Comparison of ENCODE assay signal across 20 cellular contexts in genomic region chr2:181807526-181807925, GRCh38.
A peak's percentile ranks its signal among the peaks of the same experiment; 100 is the strongest.
DNase-seq lines count a peak whose midpoint lies in the region; ATAC-seq, FAIRE-seq and TF ChIP-seq lines count a peak whose summit lies in the region.
"Had no signal": no experiment of that assay in that cellular context is flagged by ENCODE, and none has a peak within 500 bp of the region (broad histone marks: within the 10 kb centered on the region; RNA-seq: fewer than 3 reads in every experiment).

No MANE protein-coding gene starts in this region.

- in situ Hi-C loops in K562 (cut with MboI): no loop called here

- no peak overlapping the region for H3K9ac ChIP-seq in K562 (ENCODE audit: insufficient read depth in 1 of 2, low read depth in 2 of 2, low read length in 2 of 2)

- TF ChIP-seq RAD21 in K562 (CRISPR knock-in tag; conservative IDR thresholded peaks at IDR 0.05 in 1 of 2, IDR thresholded peaks at IDR 0.05 in 1 of 2): no peak

- H3K36me3 Mint-ChIP-seq in type B pancreatic cell: no peaks in the 10 kb centered on the region
- H3K36me3 Mint-ChIP-seq: CD4-positive, CD25-positive, alpha-beta regulatory T cell had no signal

- H3K4me1 ChIP-seq in K562 (replicated peaks in 1 of 2; ENCODE audit: control insufficient read depth in 2 of 2, insufficient read depth in 2 of 2, low read length in 2 of 2): peaks cover 0 to 35% of the 10 kb centered on the region in 2 experiments; a peak in 4 of 5 replicates

- no peak for FAIRE-seq in K562 (lab: Jason Lieb, UNC)
- FAIRE-seq: H1, HTR-8/SVneo had no signal

- no peak overlapping the region for H3K27ac ChIP-seq in K562 (ENCODE audit: extremely low read depth, low read depth, low read length)

- TF ChIP-seq POLR2A in K562 (conservative IDR thresholded peaks at IDR 0.05): no peak

- no peaks in the 10 kb centered on the region for H3K27me3 ChIP-seq in K562 (ENCODE audit: control insufficient read depth in 2 of 2, insufficient read depth in 2 of 2, low read length in 2 of 2)
- H3K27me3 ChIP-seq: MG63 had no signal

- intact Hi-C loops in K562 (cut with micrococcal nuclease): no loop called here

- no peaks in the 10 kb centered on the region for H4K20me1 ChIP-seq in K562 (replicated peaks; ENCODE audit: control insufficient read depth, insufficient read depth, low read length)

- no peak overlapping the region for H3K27ac Mint-ChIP-seq in type B pancreatic cell
- H3K27ac Mint-ChIP-seq: CD4-positive, CD25-positive, alpha-beta regulatory T cell had no signal

- H3K4me2 ChIP-seq in K562 (ENCODE audit: insufficient read depth, low read length): no peak overlapping the region

- no peak for ATAC-seq in K562

- H3K4me3 Mint-ChIP-seq in type B pancreatic cell: no peak overlapping the region
- H3K4me3 Mint-ChIP-seq: CD4-positive, CD25-positive, alpha-beta regulatory T cell had no signal

- no peaks in the 10 kb centered on the region for H3K9me1 ChIP-seq in K562 (ENCODE audit: control insufficient read depth, insufficient read depth, low read length)

- TF ChIP-seq CTCF in K562 (IDR thresholded peaks at IDR 0.05 in 2 of 3, conservative IDR thresholded peaks at IDR 0.05 in 1 of 3; ENCODE audit: insufficient read depth in 2 of 3, low read depth in 1 of 3, low read length in 3 of 3) (no peak), retinal pigment epithelial cell (conservative IDR thresholded peaks at IDR 0.05; ENCODE audit: low read depth, low read length) (no peak), type B pancreatic cell (conservative IDR thresholded peaks at IDR 0.05) (no peak)

- CTCF ChIA-PET in K562 (lab: Yijun Ruan, JAX; ENCODE audit: low intra/inter-chr PET ratio): no interaction called here

- H3K9me3 Mint-ChIP-seq in type B pancreatic cell: peaks cover 6% of the 10 kb centered on the region
- H3K9me3 Mint-ChIP-seq: CD4-positive, CD25-positive, alpha-beta regulatory T cell had no signal

- WGBS in K562 (ENCODE audit: insufficient coverage, low coverage, missing lambda C conversion rate): 10% methylated on average over 2 of the region's 2 CpGs

- H3K27me3 Mint-ChIP-seq in type B pancreatic cell: peaks cover 4% of the 10 kb centered on the region

- no TSS peak for BruUV-seq in K562 (replicated peaks; lab: Mats Ljungman, UMichigan)

- 0 out of 2 replicates have a peak overlapping the region, but pooled peaks have one; percentile 9 for H2AFZ ChIP-seq in K562 (ENCODE audit: low read depth, low read length)

- H3K4me1 Mint-ChIP-seq in type B pancreatic cell (ENCODE audit: unreplicated experiment): peaks cover 16% of the 10 kb centered on the region

- no peaks in the 10 kb centered on the region for H3K9me3 ChIP-seq in K562 (replicated peaks; ENCODE audit: control insufficient read depth, insufficient read depth, low read depth, low read length)

- H3K4me3 ChIP-seq in K562 (no peak overlapping the region), retinal pigment epithelial cell (ENCODE audit: low read length) (no peak overlapping the region)
- H3K4me3 ChIP-seq: MG63 had no signal

- POLR2A ChIA-PET in K562 (lab: Yijun Ruan, JAX): no interaction called here

- no peak for TF ChIP-seq EP300 in K562 (IDR thresholded peaks at IDR 0.05; ENCODE audit: low read length)

- DNase-seq in LHCN-M2 (ENCODE audit: low read depth): peak; percentile 50
- DNase-seq in RPMI7951 (ENCODE audit: low read depth): peak; percentile 53
- no peak for DNase-seq in K562 (ENCODE audit: extremely low read depth in 1 of 4, low spot score in 3 of 4)
- peak; percentile 68 for DNase-seq in retinal pigment epithelial cell (ENCODE audit: low read depth)
- DNase-seq in type B pancreatic cell (ENCODE audit: extremely low spot score, unreplicated experiment): no peak
- DNase-seq in RPMI8226: no peak
- no peak for DNase-seq in NCI-H2196 treated with DMSO at 0.1 percent for 48 hours (lab: John Stamatoyannopoulos, UW; ENCODE audit: unreplicated experiment)
- DNase-seq: CD4-positive, CD25-positive, alpha-beta regulatory T cell; DMS79; Karpas-422; MG63; NCI-H1048; NCI-H1417 treated with DMSO at 0.1 percent for 48 hours; NCI-H187 treated with DMSO at 0.1 percent for 48 hours; NCI-H226; NCI-H510A treated with DMSO at 0.1 percent for 48 hours; NCI-H748 treated with DMSO at 0.1 percent for 48 hours; SHP77 had no signal

- no peaks in the 10 kb centered on the region for H3K36me3 ChIP-seq in K562 (ENCODE audit: control insufficient read depth, insufficient read depth, low read length)
- H3K36me3 ChIP-seq: MG63 had no signal

- no peaks in the 10 kb centered on the region for H3K79me2 ChIP-seq in K562 (ENCODE audit: control insufficient read depth, insufficient read depth, low read length)

TF ChIP-seq in K562, 482 proteins besides CTCF, POLR2A, EP300 and RAD21 (continues in another document):
- no peak for TF ChIP-seq ZNF277 (CRISPR knock-in tag; IDR thresholded peaks at IDR 0.05; ENCODE audit: borderline replicate concordance)
- no peak for TF ChIP-seq PYGO2 (tag; IDR thresholded peaks at IDR 0.05)
- no peak for TF ChIP-seq PTTG1 (tag; IDR thresholded peaks at IDR 0.05; ENCODE audit: low read depth)
- no peak for TF ChIP-seq NCOA4 (IDR thresholded peaks at IDR 0.05; ENCODE audit: partially characterized antibody)
- TF ChIP-seq ZKSCAN3 (CRISPR knock-in tag; IDR thresholded peaks at IDR 0.05): no peak
- no peak for TF ChIP-seq HDGF (IDR thresholded peaks at IDR 0.05)
- TF ChIP-seq KAT8 (IDR thresholded peaks at IDR 0.05; ENCODE audit: low read depth): no peak
- no peak for TF ChIP-seq RHOXF2B (CRISPR knock-in tag; conservative IDR thresholded peaks at IDR 0.05)
- no peak for TF ChIP-seq RBM22 (IDR thresholded peaks at IDR 0.05; ENCODE audit: low read depth, low read length, poor library complexity, severe bottlenecking)
- no peak for TF ChIP-seq ZNF280B (CRISPR knock-in tag; IDR thresholded peaks at IDR 0.05)

Comparison
In these comparisons a context has a peak if more than half of its experiments do, and no peak if none do; other contexts are left out.
1. DNase-seq: peak in LHCN-M2 (single experiment), RPMI7951 (single experiment) and retinal pigment epithelial cell (single experiment); none in K562 (0 of 4), type B pancreatic cell (single experiment), RPMI8226 (single experiment) and NCI-H2196 treated with DMSO at 0.1 percent for 48 hours (single experiment).